ENCODE assay signal across 1 cellular context in the genomic region with DNA sequence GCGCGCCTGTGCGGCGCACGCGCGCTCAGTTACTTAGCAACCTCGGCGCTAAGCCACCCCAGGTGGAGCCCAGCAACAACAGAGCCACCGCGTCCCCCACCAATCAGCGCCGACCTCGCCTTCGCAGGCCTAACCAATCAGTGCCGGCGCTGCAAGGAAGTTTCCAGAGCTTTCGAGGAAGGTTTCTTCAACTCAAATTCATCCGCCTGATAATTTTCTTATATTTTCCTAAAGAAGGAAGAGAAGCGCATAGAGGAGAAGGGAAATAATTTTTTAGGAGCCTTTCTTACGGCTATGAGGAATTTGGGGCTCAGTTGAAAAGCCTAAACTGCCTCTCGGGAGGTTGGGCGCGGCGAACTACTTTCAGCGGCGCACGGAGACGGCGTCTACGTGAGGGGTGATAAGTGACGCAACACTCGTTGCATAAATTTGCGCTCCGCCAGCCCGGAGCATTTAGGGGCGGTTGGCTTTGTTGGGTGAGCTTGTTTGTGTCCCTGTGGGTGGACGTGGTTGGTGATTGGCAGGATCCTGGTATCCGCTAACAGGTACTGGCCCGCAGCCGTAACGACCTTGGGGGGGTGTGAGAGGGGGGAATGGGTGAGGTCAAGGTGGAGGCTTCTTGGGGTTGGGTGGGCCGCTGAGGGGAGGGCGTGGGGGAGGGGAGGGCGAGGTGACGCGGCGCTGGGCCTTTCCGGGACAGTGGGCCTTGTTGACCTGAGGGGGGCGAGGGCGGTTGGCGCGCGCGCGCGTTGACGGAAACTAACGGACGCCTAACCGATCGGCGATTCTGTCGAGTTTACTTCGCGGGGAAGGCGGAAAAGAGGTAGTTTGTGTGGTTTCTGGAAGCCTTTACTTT.
TF ChIP-seq lines count a peak whose summit lies in the region.

Gene UBB, plus strand, starts transcription at position 452 of the 856 bp plus-strand sequence. CDS start 817 bp downstream, outside the sequence.

TF ChIP-seq in K562, 482 proteins besides CTCF, POLR2A, EP300 and RAD21 (continued from another document and continues in another):
- TF ChIP-seq MGA (IDR thresholded peaks at IDR 0.05) (peak; percentile 66), ZNF3 (CRISPR knock-in tag; IDR thresholded peaks at IDR 0.05) (no peak), MTA1 (IDR thresholded peaks at IDR 0.05; ENCODE audit: borderline replicate concordance) (peak; percentile 15; the same call in 1 of the 2 replicates), PURB (CRISPR knock-in tag; IDR thresholded peaks at IDR 0.05; ENCODE audit: low read depth) (no peak), MTF1 (CRISPR knock-in tag; IDR thresholded peaks at IDR 0.05; ENCODE audit: borderline replicate concordance) (no peak), SPI1 (IDR thresholded peaks at IDR 0.05; ENCODE audit: borderline replicate concordance, low read depth, low read length) (no peak), TAF9B (IDR thresholded peaks at IDR 0.05; ENCODE audit: partially characterized antibody) (peak; percentile 97), CHD2 (IDR thresholded peaks at IDR 0.05; ENCODE audit: low read depth, low read length) (peak; percentile 91), BRD9 (IDR thresholded peaks at IDR 0.05; ENCODE audit: low read depth, partially characterized antibody) (peak; percentile 62), ZNF785 (CRISPR knock-in tag; IDR thresholded peaks at IDR 0.05) (no peak), GTF3C2 (IDR thresholded peaks at IDR 0.05; ENCODE audit: borderline replicate concordance, extremely low read depth, insufficient read length) (no peak), MEIS2 (IDR thresholded peaks at IDR 0.05; ENCODE audit: partially characterized antibody) (no peak), PCBP1 (IDR thresholded peaks at IDR 0.05; ENCODE audit: low read depth, low read length, poor library complexity, severe bottlenecking) (peak; percentile 96), KAT8 (IDR thresholded peaks at IDR 0.05; ENCODE audit: low read depth) (no peak), FOXP1 (CRISPR knock-in tag; IDR thresholded peaks at IDR 0.05) (no peak), POLR2G (IDR thresholded peaks at IDR 0.05; ENCODE audit: low read depth, low read length) (peak; percentile 99), FOXA1 (IDR thresholded peaks at IDR 0.05; ENCODE audit: borderline replicate concordance) (no peak), STAT5A (IDR thresholded peaks at IDR 0.05; ENCODE audit: borderline replicate concordance, low read length) (peak; percentile 47; the same call in 1 of the 2 replicates), OTX1 (CRISPR knock-in tag; IDR thresholded peaks at IDR 0.05) (peak; percentile 91)
- TF ChIP-seq, protein P1, sequence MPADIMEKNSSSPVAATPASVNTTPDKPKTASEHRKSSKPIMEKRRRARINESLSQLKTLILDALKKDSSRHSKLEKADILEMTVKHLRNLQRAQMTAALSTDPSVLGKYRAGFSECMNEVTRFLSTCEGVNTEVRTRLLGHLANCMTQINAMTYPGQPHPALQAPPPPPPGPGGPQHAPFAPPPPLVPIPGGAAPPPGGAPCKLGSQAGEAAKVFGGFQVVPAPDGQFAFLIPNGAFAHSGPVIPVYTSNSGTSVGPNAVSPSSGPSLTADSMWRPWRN (IDR thresholded peaks at IDR 0.05; ENCODE audit: low read depth): no peak
- TF ChIP-seq, protein P2, sequence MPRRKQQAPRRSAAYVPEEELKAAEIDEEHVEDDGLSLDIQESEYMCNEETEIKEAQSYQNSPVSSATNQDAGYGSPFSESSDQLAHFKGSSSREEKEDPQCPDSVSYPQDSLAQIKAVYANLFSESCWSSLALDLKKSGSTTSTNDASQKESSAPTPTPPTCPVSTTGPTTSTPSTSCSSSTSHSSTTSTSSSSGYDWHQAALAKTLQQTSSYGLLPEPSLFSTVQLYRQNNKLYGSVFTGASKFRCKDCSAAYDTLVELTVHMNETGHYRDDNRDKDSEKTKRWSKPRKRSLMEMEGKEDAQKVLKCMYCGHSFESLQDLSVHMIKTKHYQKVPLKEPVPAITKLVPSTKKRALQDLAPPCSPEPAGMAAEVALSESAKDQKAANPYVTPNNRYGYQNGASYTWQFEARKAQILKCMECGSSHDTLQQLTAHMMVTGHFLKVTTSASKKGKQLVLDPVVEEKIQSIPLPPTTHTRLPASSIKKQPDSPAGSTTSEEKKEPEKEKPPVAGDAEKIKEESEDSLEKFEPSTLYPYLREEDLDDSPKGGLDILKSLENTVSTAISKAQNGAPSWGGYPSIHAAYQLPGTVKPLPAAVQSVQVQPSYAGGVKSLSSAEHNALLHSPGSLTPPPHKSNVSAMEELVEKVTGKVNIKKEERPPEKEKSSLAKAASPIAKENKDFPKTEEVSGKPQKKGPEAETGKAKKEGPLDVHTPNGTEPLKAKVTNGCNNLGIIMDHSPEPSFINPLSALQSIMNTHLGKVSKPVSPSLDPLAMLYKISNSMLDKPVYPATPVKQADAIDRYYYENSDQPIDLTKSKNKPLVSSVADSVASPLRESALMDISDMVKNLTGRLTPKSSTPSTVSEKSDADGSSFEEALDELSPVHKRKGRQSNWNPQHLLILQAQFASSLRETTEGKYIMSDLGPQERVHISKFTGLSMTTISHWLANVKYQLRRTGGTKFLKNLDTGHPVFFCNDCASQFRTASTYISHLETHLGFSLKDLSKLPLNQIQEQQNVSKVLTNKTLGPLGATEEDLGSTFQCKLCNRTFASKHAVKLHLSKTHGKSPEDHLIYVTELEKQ (CRISPR knock-in tag; IDR thresholded peaks at IDR 0.05): no peak
- TF ChIP-seq, protein P3, sequence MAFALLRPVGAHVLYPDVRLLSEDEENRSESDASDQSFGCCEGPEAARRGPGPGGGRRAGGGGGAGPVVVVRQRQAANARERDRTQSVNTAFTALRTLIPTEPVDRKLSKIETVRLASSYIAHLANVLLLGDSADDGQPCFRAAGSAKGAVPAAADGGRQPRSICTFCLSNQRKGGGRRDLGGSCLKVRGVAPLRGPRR (CRISPR knock-in tag; IDR thresholded peaks at IDR 0.05): no peak
- TF ChIP-seq, protein P4, sequence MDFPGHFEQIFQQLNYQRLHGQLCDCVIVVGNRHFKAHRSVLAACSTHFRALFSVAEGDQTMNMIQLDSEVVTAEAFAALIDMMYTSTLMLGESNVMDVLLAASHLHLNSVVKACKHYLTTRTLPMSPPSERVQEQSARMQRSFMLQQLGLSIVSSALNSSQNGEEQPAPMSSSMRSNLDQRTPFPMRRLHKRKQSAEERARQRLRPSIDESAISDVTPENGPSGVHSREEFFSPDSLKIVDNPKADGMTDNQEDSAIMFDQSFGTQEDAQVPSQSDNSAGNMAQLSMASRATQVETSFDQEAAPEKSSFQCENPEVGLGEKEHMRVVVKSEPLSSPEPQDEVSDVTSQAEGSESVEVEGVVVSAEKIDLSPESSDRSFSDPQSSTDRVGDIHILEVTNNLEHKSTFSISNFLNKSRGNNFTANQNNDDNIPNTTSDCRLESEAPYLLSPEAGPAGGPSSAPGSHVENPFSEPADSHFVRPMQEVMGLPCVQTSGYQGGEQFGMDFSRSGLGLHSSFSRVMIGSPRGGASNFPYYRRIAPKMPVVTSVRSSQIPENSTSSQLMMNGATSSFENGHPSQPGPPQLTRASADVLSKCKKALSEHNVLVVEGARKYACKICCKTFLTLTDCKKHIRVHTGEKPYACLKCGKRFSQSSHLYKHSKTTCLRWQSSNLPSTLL (IDR thresholded peaks at IDR 0.05): no peak
